In the genomic region with DNA sequence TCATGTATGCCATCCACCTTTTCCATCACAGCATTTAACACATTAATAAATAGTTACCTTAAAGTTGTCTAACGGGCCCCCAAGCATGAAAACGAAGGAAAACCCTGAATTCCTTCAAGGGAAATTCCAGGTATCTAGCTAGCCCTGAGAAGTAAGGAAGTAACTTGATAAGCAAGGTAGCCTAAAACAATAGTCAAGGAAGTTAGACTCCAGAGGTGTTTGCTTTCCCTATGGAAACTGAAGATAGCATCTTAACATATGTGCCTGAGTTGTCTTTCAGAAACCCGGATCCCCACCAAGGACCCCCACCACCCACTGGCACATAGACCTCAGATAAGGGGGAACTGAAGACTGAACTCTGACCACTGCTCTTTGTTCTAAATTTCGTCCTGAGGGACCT, we compare ENCODE assay signal across 6 cellular contexts.
"Had no signal": no experiment of that assay in that cellular context is flagged by ENCODE, and none has a peak within 500 bp of the region (broad histone marks: within the 10 kb centered on the region; RNA-seq: fewer than 3 reads in every experiment).

No MANE protein-coding gene starts in this region.

- H3K27ac ChIP-seq: GM23248 had no signal

- H3K27me3 Mint-ChIP-seq: IgD-negative memory B cell had no signal

- H3K9ac ChIP-seq: GM23248 had no signal

- H3K4me1 Mint-ChIP-seq: IgD-negative memory B cell had no signal

- H3K4me3 ChIP-seq: GM23248 had no signal

- H3K27ac Mint-ChIP-seq: H9, IgD-negative memory B cell had no signal

- H2AFZ ChIP-seq: GM23248 had no signal

- DNase-seq: GM23248, H9, HCEC 1CT, KBM-7 had no signal

- ATAC-seq: HepG2 had no signal

- H3K4me3 Mint-ChIP-seq: H9, IgD-negative memory B cell had no signal
